20 cellular contexts compared by ENCODE assay signal in genomic region chr6:41353333-41353732, GRCh38. TPM values are rescaled to one million over a fixed set of nuclear protein-coding genes. Genes with fewer than 3 reads are reported as not detected.
A peak's percentile ranks its signal among the peaks of the same experiment; 100 is the strongest.
DNase-seq lines count a peak whose midpoint lies in the region; ATAC-seq and TF ChIP-seq lines count a peak whose summit lies in the region.
"Had no signal": no experiment of that assay in that cellular context is flagged by ENCODE, and none has a peak within 500 bp of the region (broad histone marks: within the 10 kb centered on the region; RNA-seq: fewer than 3 reads in every experiment).

No MANE protein-coding gene starts in this region.

- ATAC-seq in heart right ventricle (no peak), activated B cell treated with CpG ODN at 0.5 μM for 24 hours (ENCODE audit: low read depth) (no peak), GM18858 (IDR thresholded peaks at IDR 0.05; ENCODE audit: unreplicated experiment) (no peak), GM21381 (IDR thresholded peaks at IDR 0.05; ENCODE audit: unreplicated experiment) (no peak)
- ATAC-seq: CD8-positive, alpha-beta T cell had no signal

- H3K9me3 Mint-ChIP-seq in activated B cell treated with CpG ODN at 0.5 μM for 24 hours, result peaks cover 4% of the 10 kb centered on the region
- H3K9me3 Mint-ChIP-seq: CD8-positive, alpha-beta T cell had no signal

- H3K4me1 ChIP-seq in heart right ventricle (no peaks in the 10 kb centered on the region), sigmoid colon (no peaks in the 10 kb centered on the region)
- H3K4me1 ChIP-seq: HAP-1 had no signal

- H3K36me3 Mint-ChIP-seq in activated B cell treated with CpG ODN at 0.5 μM for 24 hours (ENCODE audit: low read depth), result no peaks in the 10 kb centered on the region
- H3K36me3 Mint-ChIP-seq: CD14-positive monocyte; CD8-positive, alpha-beta T cell had no signal

- POLR2A ChIA-PET in activated B cell treated with CpG ODN at 0.5 μM for 24 hours (lab: Charles Lee), result no interaction called here

- CTCF ChIA-PET in activated B cell treated with CpG ODN at 0.5 μM for 24 hours (lab: Charles Lee), result no interaction called here

- H3K27me3 ChIP-seq in heart right ventricle (peaks cover 0 to 50% (median 35%) of the 10 kb centered on the region in 7 donors), sigmoid colon (peaks cover 0 to 23% (median 3%) of the 10 kb centered on the region in 3 donors)

- WGBS in heart right ventricle, 2 donors, result 68 to 73% methylated on average over 3 of the region's 3 CpGs
- 47 to 60% methylated on average over 3 of the region's 3 CpGs for WGBS in sigmoid colon, 2 donors

- H3K4me1 Mint-ChIP-seq in activated B cell treated with CpG ODN at 0.5 μM for 24 hours, result no peaks in the 10 kb centered on the region
- H3K4me1 Mint-ChIP-seq: CD14-positive monocyte had no signal

- no peak overlapping the region for H3K4me3 ChIP-seq in heart right ventricle
- no peak overlapping the region for H3K4me3 ChIP-seq in sigmoid colon
- H3K4me3 ChIP-seq: HAP-1 had no signal

- no peak overlapping the region for H3K27ac Mint-ChIP-seq in activated B cell treated with CpG ODN at 0.5 μM for 24 hours
- H3K27ac Mint-ChIP-seq: CD8-positive, alpha-beta T cell; HFFc6 had no signal

- H3K9me3 ChIP-seq in heart right ventricle, result peaks cover 0 to 5% (median 4%) of the 10 kb centered on the region in 11 donors
- H3K9me3 ChIP-seq in sigmoid colon, result peaks cover 0 to 4% (median 0%) of the 10 kb centered on the region in 4 donors
- H3K9me3 ChIP-seq: HAP-1 had no signal

- H3K27ac ChIP-seq in heart right ventricle (no peak overlapping the region), sigmoid colon (no peak overlapping the region)
- H3K27ac ChIP-seq: HL-60 had no signal

- no peak for TF ChIP-seq CTCF in heart right ventricle (IDR thresholded peaks at IDR 0.05)
- TF ChIP-seq CTCF in activated B cell treated with CpG ODN at 0.5 μM for 24 hours (IDR thresholded peaks at IDR 0.05), result no peak
- TF ChIP-seq CTCF in sigmoid colon (IDR thresholded peaks at IDR 0.05), result no peak

- no peak overlapping the region for H3K4me3 Mint-ChIP-seq in activated B cell treated with CpG ODN at 0.5 μM for 24 hours
- H3K4me3 Mint-ChIP-seq: CD14-positive monocyte; CD8-positive, alpha-beta T cell; HFFc6 had no signal

- DNase-seq in cardiac septum (ENCODE audit: low spot score) (peak; percentile 27), heart right ventricle (no peak), activated B cell treated with CpG ODN at 0.5 μM for 24 hours (peak; percentile 7), iPS-NIHi7 (ENCODE audit: extremely low spot score) (peak; percentile 10), sigmoid colon (peak; percentile 14), UCSD-AML1 (lab: John Stamatoyannopoulos, UW; ENCODE audit: unreplicated experiment) (no peak)
- DNase-seq: COR-L47, DMS153, DMS79 treated with DMSO at 0.1 percent for 48 hours, EL, HFFc6 had no signal

- TF ChIP-seq EP300 in sigmoid colon (IDR thresholded peaks at IDR 0.05), result no peak

- no peak for TF ChIP-seq POLR2A in sigmoid colon (IDR thresholded peaks at IDR 0.05)

- peaks cover 43% of the 10 kb centered on the region for H3K27me3 Mint-ChIP-seq in activated B cell treated with CpG ODN at 0.5 μM for 24 hours

- intact Hi-C loops in cardiac septum (cut with DNase I) (no loop called here), heart right ventricle (cut with DNase I) (no loop called here), activated B cell treated with CpG ODN at 0.5 μM for 24 hours (cut with micrococcal nuclease) (no loop called here), sigmoid colon (cut with DNase I) (no loop called here)

- H3K36me3 ChIP-seq in heart right ventricle (no peaks in the 10 kb centered on the region), sigmoid colon (no peaks in the 10 kb centered on the region)
- H3K36me3 ChIP-seq: HAP-1 had no signal

RNA-seq across cellular contexts. Expression of gene NCR2, which starts 17.9 kb away (rescaled TPM):
- not detected for total RNA-seq in cardiac septum
- not detected for total RNA-seq in heart right ventricle
- not detected for polyA plus RNA-seq in heart right ventricle
- total RNA-seq in activated B cell treated with CpG ODN at 0.5 μM for 24 hours, result not detected in 2 replicates
- not detected for total RNA-seq in sigmoid colon
- polyA plus RNA-seq in sigmoid colon, result under 1 TPM in 1 of 3 donors, not detected in 2; 0.20 TPM
- total RNA-seq: A673; CD8-positive, alpha-beta T cell; H1; HFFc6 had no signal
- polyA plus RNA-seq: BJ, CD14-positive monocyte, H1 had no signal

Comparison
In these comparisons a context has a peak if more than half of its experiments do, and no peak if none do; other contexts are left out.
1. DNase-seq: peak in cardiac septum (single experiment), activated B cell treated with CpG ODN at 0.5 μM for 24 hours (single experiment), iPS-NIHi7 (single experiment) and sigmoid colon (single experiment); none in heart right ventricle (0 of 2) and UCSD-AML1 (single experiment).